ENCODE assay signal across 12 cellular contexts in genomic region chr13:40192516-40193257, GRCh38.
DNase-seq lines count a peak whose midpoint lies in the region; ATAC-seq and TF ChIP-seq lines count a peak whose summit lies in the region.
"Had no signal": no experiment of that assay in that cellular context is flagged by ENCODE, and none has a peak within 500 bp of the region (broad histone marks: within the 10 kb centered on the region; RNA-seq: fewer than 3 reads in every experiment).

No MANE protein-coding gene starts in this region.

- DNase-seq in Right ventricle myocardium inferior (ENCODE audit: missing footprints) (no peak), cardiac septum (ENCODE audit: low spot score) (no peak), inferior parietal cortex (ENCODE audit: extremely low spot score) (peak; percentile 25), putamen (ENCODE audit: low spot score) (peak; percentile 37), mesothelial cell of epicardium (ENCODE audit: low spot score in 2 of 2, unreplicated experiment in 2 of 2) (no peak), NCI-H2171 treated with DMSO at 0.1 percent for 48 hours (lab: John Stamatoyannopoulos, UW) (no peak)
- DNase-seq in activated CD4-positive, alpha-beta T cell treated with anti-CD3 and anti-CD28 coated beads, Interleukin-2, amount 10 ng/mL, durations not matched to agents 24 days and 14 days, result no peak
- DNase-seq: activated naive CD4-positive, alpha-beta T cell treated with anti-CD3 and anti-CD28 coated beads for 36 hours; DMS153; HFFc6; naive B cell had no signal

- peaks cover 40% of the 10 kb centered on the region for H3K4me1 Mint-ChIP-seq in mesothelial cell of epicardium
- peaks cover 46% of the 10 kb centered on the region for H3K4me1 Mint-ChIP-seq in activated CD4-positive, alpha-beta T cell treated with anti-CD3 and anti-CD28 coated beads, Interleukin-2, amount 10 ng/mL, durations not matched to agents 24 days and 14 days

- no peaks in the 10 kb centered on the region for H3K9me3 Mint-ChIP-seq in mesothelial cell of epicardium
- H3K9me3 Mint-ChIP-seq in activated CD4-positive, alpha-beta T cell treated with anti-CD3 and anti-CD28 coated beads, Interleukin-2, amount 10 ng/mL, durations not matched to agents 24 days and 14 days, result peaks cover 5% of the 10 kb centered on the region
- H3K9me3 Mint-ChIP-seq: activated naive CD4-positive, alpha-beta T cell treated with anti-CD3 and anti-CD28 coated beads for 36 hours; HFFc6; naive B cell had no signal

- intact Hi-C loops in Right ventricle myocardium inferior (cut with DNase I), result loop anchor here (5.0 kb wide), 2 partner anchors 45 to 250 kb away; no protein-coding TSS in a partner anchor
- intact Hi-C loops in cardiac septum (cut with DNase I), result loop anchor here (5.0 kb wide), 1 partner anchor 475 kb away; the partner anchor contains the start of gene FOXO1
- intact Hi-C loops in activated CD4-positive, alpha-beta T cell treated with anti-CD3 and anti-CD28 coated beads, Interleukin-2, amount 10 ng/mL, durations not matched to agents 24 days and 14 days (cut with micrococcal nuclease), result loop anchor here (5.0 kb wide), 1 partner anchor 125 kb away; no protein-coding TSS in a partner anchor

- TF ChIP-seq CTCF in mesothelial cell of epicardium (IDR thresholded peaks at IDR 0.05; ENCODE audit: unreplicated experiment), result no peak

- no peaks in the 10 kb centered on the region for H3K36me3 Mint-ChIP-seq in mesothelial cell of epicardium
- H3K36me3 Mint-ChIP-seq in activated CD4-positive, alpha-beta T cell treated with anti-CD3 and anti-CD28 coated beads, Interleukin-2, amount 10 ng/mL, durations not matched to agents 24 days and 14 days (ENCODE audit: low read depth), result no peaks in the 10 kb centered on the region
- H3K36me3 Mint-ChIP-seq: naive B cell had no signal

- peaks cover 4% of the 10 kb centered on the region for H3K27me3 Mint-ChIP-seq in mesothelial cell of epicardium (ENCODE audit: low read depth)
- no peaks in the 10 kb centered on the region for H3K27me3 Mint-ChIP-seq in activated CD4-positive, alpha-beta T cell treated with anti-CD3 and anti-CD28 coated beads, Interleukin-2, amount 10 ng/mL, durations not matched to agents 24 days and 14 days
- H3K27me3 Mint-ChIP-seq: naive B cell had no signal

- ATAC-seq in Right ventricle myocardium inferior (peak; percentile 51), HG03196 (IDR thresholded peaks at IDR 0.05; ENCODE audit: unreplicated experiment) (no peak)

- no peak overlapping the region for H3K27ac Mint-ChIP-seq in mesothelial cell of epicardium
- no peak overlapping the region for H3K27ac Mint-ChIP-seq in activated CD4-positive, alpha-beta T cell treated with anti-CD3 and anti-CD28 coated beads, Interleukin-2, amount 10 ng/mL, durations not matched to agents 24 days and 14 days
- H3K27ac Mint-ChIP-seq: activated naive CD4-positive, alpha-beta T cell treated with anti-CD3 and anti-CD28 coated beads for 36 hours; HFFc6 had no signal

- H3K4me3 Mint-ChIP-seq in mesothelial cell of epicardium, result no peak overlapping the region
- no peak overlapping the region for H3K4me3 Mint-ChIP-seq in activated CD4-positive, alpha-beta T cell treated with anti-CD3 and anti-CD28 coated beads, Interleukin-2, amount 10 ng/mL, durations not matched to agents 24 days and 14 days
- H3K4me3 Mint-ChIP-seq: activated naive CD4-positive, alpha-beta T cell treated with anti-CD3 and anti-CD28 coated beads for 36 hours; HFFc6 had no signal

Comparison
In these comparisons a context has a peak if more than half of its experiments do, and no peak if none do; other contexts are left out.
1. DNase-seq: peak in inferior parietal cortex (single experiment) and putamen (single experiment); none in Right ventricle myocardium inferior (single experiment), cardiac septum (single experiment), mesothelial cell of epicardium (0 of 2), NCI-H2171 treated with DMSO at 0.1 percent for 48 hours (single experiment) and activated CD4-positive, alpha-beta T cell treated with anti-CD3 and anti-CD28 coated beads, Interleukin-2, amount 10 ng/mL, durations not matched to agents 24 days and 14 days (single experiment).